8 cellular contexts compared by ENCODE assay signal in genomic region chr4:16226816-16227461, GRCh38. TPM values are rescaled to one million over a fixed set of nuclear protein-coding genes. Genes with fewer than 3 reads are reported as not detected.
DNase-seq lines count a peak whose midpoint lies in the region; ATAC-seq and TF ChIP-seq lines count a peak whose summit lies in the region.

No MANE protein-coding gene starts in this region.

- no peak overlapping the region for H2BK20ac ChIP-seq in IMR-90 (ENCODE audit: low read depth, low read length)

- H4K20me1 ChIP-seq in IMR-90 (ENCODE audit: insufficient read depth, low read length) = peaks cover 3% of the 10 kb centered on the region; the same call in 1 of the 2 replicates

- no peak for TF ChIP-seq RAD21 in IMR-90 (IDR thresholded peaks at IDR 0.05; ENCODE audit: low read length)

- TF ChIP-seq POLR2A in IMR-90 (IDR thresholded peaks at IDR 0.05; ENCODE audit: low read depth, low read length) = no peak

- peak overlapping the region; percentile 86 for H2AFZ ChIP-seq in IMR-90 (replicated peaks; ENCODE audit: low read length, poor library complexity)

- H3K27me3 ChIP-seq in IMR-90 (ENCODE audit: control insufficient read depth, insufficient read depth, low read length) = no peaks in the 10 kb centered on the region

- intact Hi-C loops in IMR-90 (cut with micrococcal nuclease) (loop anchor here (5.0 to 10.0 kb wide), 2 partner anchors 35 to 752 kb away; no protein-coding TSS in a partner anchor), left colon (cut with DNase I, micrococcal nuclease) (no loop called here)

- H4K5ac ChIP-seq in IMR-90 (ENCODE audit: low read depth, low read length) = peak overlapping the region; percentile 83

- 0 out of 2 replicates have a peak overlapping the region, but pooled peaks have one; percentile 78 for H3K14ac ChIP-seq in IMR-90 (replicated peaks; ENCODE audit: low read depth, low read length)

- no peak overlapping the region for H3K18ac ChIP-seq in IMR-90 (ENCODE audit: low read depth, low read length)

- no TSS peak for BruUV-seq in IMR-90 (replicated peaks; lab: Mats Ljungman, UMichigan)

- no peak overlapping the region for H3K56ac ChIP-seq in IMR-90 (ENCODE audit: extremely low read depth, insufficient read depth, low read length)

- H3K9ac ChIP-seq in IMR-90 (ENCODE audit: low read depth, low read length) = peak overlapping the region; percentile 85

- ATAC-seq in GM21576 (IDR thresholded peaks at IDR 0.05; ENCODE audit: unreplicated experiment) (peak; percentile 33), IMR-90 (ENCODE audit: low read depth) (peak; percentile 46), left colon (peak; percentile 61)

- no peak overlapping the region for H2BK120ac ChIP-seq in IMR-90 (ENCODE audit: low read depth, low read length)

- H3K9me3 ChIP-seq in IMR-90 (ENCODE audit: control insufficient read depth, insufficient read depth, low read length) = no peaks in the 10 kb centered on the region

- H4K8ac ChIP-seq in IMR-90 (ENCODE audit: low read depth in 2 of 2, low read length in 2 of 2) = peak overlapping the region; percentile 84 to 87

- no peak overlapping the region for H2AK5ac ChIP-seq in IMR-90 (ENCODE audit: low read depth, low read length)

- H2BK15ac ChIP-seq in IMR-90 (ENCODE audit: low read depth, low read length) = no peak overlapping the region

- peak overlapping the region; percentile 80 for H2AK9ac ChIP-seq in IMR-90 (replicated peaks; ENCODE audit: low read depth, low read length, poor library complexity)

- POLR2A ChIA-PET in IMR-90 (lab: Charles Lee; ENCODE audit: unreplicated experiment) = no interaction called here

- H3K4me1 ChIP-seq in IMR-90 (ENCODE audit: control insufficient read depth, insufficient read depth, low read length) = no peaks in the 10 kb centered on the region; the same call in 1 of the 2 replicates

- peak overlapping the region; percentile 97 for H3K4me2 ChIP-seq in IMR-90 (ENCODE audit: low read depth, low read length)

- H4K91ac ChIP-seq in IMR-90 (ENCODE audit: insufficient read depth, low read depth, low read length) = peak overlapping the region; percentile 41; the same call in 1 of the 2 replicates

- no peak for TF ChIP-seq CTCF in IMR-90 (conservative IDR thresholded peaks at IDR 0.05; ENCODE audit: low read depth, low read length)

- H2BK5ac ChIP-seq in IMR-90 (ENCODE audit: low read depth, low read length, poor library complexity, severe bottlenecking) = peak overlapping the region; percentile 78

- CTCF ChIA-PET in IMR-90 (lab: Yijun Ruan, JAX) = no interaction called here

- peaks cover 7 to 19% of the 10 kb centered on the region in 2 experiments for H3K79me1 ChIP-seq in IMR-90 (ENCODE audit: low read depth in 1 of 2, low read length in 2 of 2)

- dilution Hi-C loops in IMR-90 (cut with HindIII; ENCODE audit: low sequenced_read_pairs, unreplicated experiment) = no loop called here

- H3K9me1 ChIP-seq in IMR-90 (ENCODE audit: insufficient read depth, low read length) = no peaks in the 10 kb centered on the region

- H3K27ac ChIP-seq in IMR-90 (ENCODE audit: insufficient read depth, low read length) = peak overlapping the region; percentile 60; the same call in 1 of the 2 replicates

- no peaks in the 10 kb centered on the region for H3K36me3 ChIP-seq in IMR-90 (ENCODE audit: control insufficient read depth, insufficient read depth, low read length)

- DNase-seq in EL (peak; percentile 30), IMR-90 (no peak), cerebellar nuclear complex (lab: John Stamatoyannopoulos, UW) (peak; percentile 10 to 29), left colon (peak; percentile 52 to 80), NCI-H2107 (lab: John Stamatoyannopoulos, UW) (no peak)
- DNase-seq in activated CD4-positive, CD25-positive, alpha-beta regulatory T cell treated with anti-CD3 and anti-CD28 coated beads, Interleukin-2, amount 50 U/mL, for 72 hours = peak; percentile 58
- DNase-seq in stimulated activated CD4-positive, alpha-beta T cell treated with anti-CD3 and anti-CD28 coated beads, Interleukin-4, amount 100 ng/mL, for 1 hour = peak; percentile 43

- WGBS in IMR-90 (ENCODE audit: extremely low coverage in 2 of 2, insufficient read length in 1 of 2), 2 experiments = 0% methylated on average over 27 of the region's 57 CpGs; no CpG with 5 or more reads in 1 of the 2 experiments

- H3K4me3 ChIP-seq in IMR-90 (ENCODE audit: insufficient read depth, low read depth, low read length) = peak overlapping the region; percentile 96

- H3K23ac ChIP-seq in IMR-90 (ENCODE audit: low read depth, low read length) = peak overlapping the region; percentile 19; the same call in 1 of the 2 replicates

- peak overlapping the region; percentile 38 for H3K4ac ChIP-seq in IMR-90 (ENCODE audit: low read depth, low read length)

- in situ Hi-C loops in IMR-90 (cut with MboI; ENCODE audit: low sequenced_read_pairs) = no loop called here

TF ChIP-seq in IMR-90, 13 proteins besides CTCF, POLR2A, EP300 and RAD21:
- TF ChIP-seq BHLHE40 (IDR thresholded peaks at IDR 0.05; ENCODE audit: low read depth, low read length) (no peak), NFE2L2 (IDR thresholded peaks at IDR 0.05; ENCODE audit: low read depth, low read length) (no peak), MXI1 (IDR thresholded peaks at IDR 0.05; ENCODE audit: borderline replicate concordance, low read depth, low read length) (no peak), RFX5 (IDR thresholded peaks at IDR 0.05; ENCODE audit: low read depth, low read length) (no peak), RCOR1 (IDR thresholded peaks at IDR 0.05; ENCODE audit: insufficient replicate concordance, low read length) (no peak), USF2 (IDR thresholded peaks at IDR 0.05; ENCODE audit: low read depth, low read length) (no peak), SMC3 (IDR thresholded peaks at IDR 0.05; ENCODE audit: low read depth, low read length) (no peak), MAZ (IDR thresholded peaks at IDR 0.05; ENCODE audit: borderline replicate concordance, low read depth, low read length) (no peak), MAFK (IDR thresholded peaks at IDR 0.05; ENCODE audit: low read depth, low read length) (no peak), ELK1 (IDR thresholded peaks at IDR 0.05; ENCODE audit: borderline replicate concordance, low read depth, low read length) (no peak), CHD1 (IDR thresholded peaks at IDR 0.05; ENCODE audit: low read depth, low read length) (no peak), CEBPB (IDR thresholded peaks at IDR 0.05; ENCODE audit: low read depth, low read length) (no peak), FOS (IDR thresholded peaks at IDR 0.05; ENCODE audit: low read depth, low read length) (no peak)

RNA-seq across cellular contexts. Expression of gene TAPT1, which starts 0.7 kb away (rescaled TPM):
- total RNA-seq in IMR-90 (2012; rRNA removed) (12.2 and 12.8 TPM in 2 replicates), left colon (10 to 100 TPM; 37.5 to 41.2 TPM)
- polyA plus RNA-seq in IMR-90 (2012; rRNA removed) = 4.4 and 5.6 TPM in 2 replicates
- polyA plus RNA-seq in IMR-90 (2012; cell fraction: cytosol; rRNA removed) = 1.2 and 2.0 TPM in 2 replicates
- polyA plus RNA-seq in IMR-90 (2012; cell fraction: nucleus; rRNA removed; ENCODE audit: low replicate concordance) = 2.4 and 17.7 TPM in 2 replicates

Comparison
In these comparisons a context has a peak if more than half of its experiments do, and no peak if none do; other contexts are left out.
1. DNase-seq: peak in EL (single experiment), activated CD4-positive, CD25-positive, alpha-beta regulatory T cell treated with anti-CD3 and anti-CD28 coated beads, Interleukin-2, amount 50 U/mL, for 72 hours (single experiment), cerebellar nuclear complex (2 of 2), left colon (2 of 2) and stimulated activated CD4-positive, alpha-beta T cell treated with anti-CD3 and anti-CD28 coated beads, Interleukin-4, amount 100 ng/mL, for 1 hour (single experiment); none in IMR-90 (single experiment) and NCI-H2107 (single experiment).
2. Peak in every context shown above with its lines, with median percentiles within 50 percentile points of each other: ATAC-seq.